Comparison of ENCODE assay signal across 9 cellular contexts in the genomic region with DNA sequence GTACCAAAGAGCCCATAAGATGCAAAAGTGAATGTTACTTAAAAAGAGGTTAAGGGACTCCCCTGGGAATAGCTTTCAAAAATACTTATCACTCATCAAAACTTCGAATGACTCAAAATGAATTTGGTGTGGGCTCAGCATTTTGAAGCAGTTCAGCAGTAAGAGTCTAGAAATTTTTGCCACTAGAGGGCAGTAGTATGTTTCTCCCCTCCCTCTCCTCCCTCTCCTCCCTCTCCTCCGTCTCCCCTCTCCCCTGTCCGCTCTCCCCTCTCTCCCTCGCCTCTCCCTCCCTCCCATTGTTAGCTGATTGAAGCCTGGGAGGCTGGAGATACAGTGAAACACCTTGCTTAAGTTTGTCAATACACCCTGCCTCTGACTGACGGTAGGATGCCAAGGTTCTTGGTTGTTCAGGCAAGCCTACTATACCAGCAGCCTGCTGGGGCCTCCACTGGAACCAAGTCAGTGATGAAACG.
A peak's percentile ranks its signal among the peaks of the same experiment; 100 is the strongest.
DNase-seq lines count a peak whose midpoint lies in the region; ATAC-seq and TF ChIP-seq lines count a peak whose summit lies in the region.
"Had no signal": no experiment of that assay in that cellular context is flagged by ENCODE, and none has a peak within 500 bp of the region (broad histone marks: within the 10 kb centered on the region; RNA-seq: fewer than 3 reads in every experiment).

No MANE protein-coding gene starts in this region.

- no peaks in the 10 kb centered on the region; the same call in 1 of the 2 replicates for H3K4me1 Mint-ChIP-seq in HFFc6 (ENCODE audit: low read depth)

- no peaks in the 10 kb centered on the region for H3K27me3 ChIP-seq in body of pancreas
- H3K27me3 ChIP-seq: BLaER1 had no signal

- H3K27me3 Mint-ChIP-seq in HFFc6 (ENCODE audit: insufficient read depth), result no peaks in the 10 kb centered on the region

- TF ChIP-seq POLR2A in body of pancreas (IDR thresholded peaks at IDR 0.05), result no peak

- ATAC-seq in SK-N-SH treated with all-trans-retinoic acid at 6 μM for 48 hours (peak; percentile 90), body of pancreas (peak; percentile 88)

- no peaks in the 10 kb centered on the region for H3K36me3 ChIP-seq in body of pancreas (replicated peaks in 1 of 2; ENCODE audit: insufficient read depth in 1 of 2, low read depth in 2 of 2)
- H3K36me3 ChIP-seq: BLaER1 had no signal

- TF ChIP-seq CTCF in HFFc6 (IDR thresholded peaks at IDR 0.05) (peak; percentile 88), body of pancreas (IDR thresholded peaks at IDR 0.05) (peak; percentile 60 to 94 (median 75))

- intact Hi-C loops in body of pancreas (cut with DNase I), result loop anchor here (5.0 to 10.0 kb wide), 2 partner anchors 70 to 222 kb away; a partner anchor contains a TSS

- no peak overlapping the region for H3K27ac Mint-ChIP-seq in HFFc6

- no peaks in the 10 kb centered on the region for H3K36me3 Mint-ChIP-seq in HFFc6 (ENCODE audit: low read depth)

- H3K4me3 ChIP-seq in body of pancreas, result no peak overlapping the region
- H3K4me3 ChIP-seq: BLaER1 had no signal

- WGBS in body of pancreas, 2 donors, result 4 to 9% methylated on average over 6 of the region's 6 CpGs

- no peak overlapping the region for H3K4me3 Mint-ChIP-seq in HFFc6

- H3K9me3 Mint-ChIP-seq in HFFc6, result no peaks in the 10 kb centered on the region

- H3K4me1 ChIP-seq in body of pancreas, result peaks cover 26% of the 10 kb centered on the region
- H3K4me1 ChIP-seq: BLaER1 had no signal

- DNase-seq in NCI-H2081 (lab: John Stamatoyannopoulos, UW) (peak; percentile 18 to 22), NCI-H2081 treated with DMSO at 0.1 percent for 48 hours (lab: John Stamatoyannopoulos, UW) (no peak), HFFc6 (peak; percentile 59), MV-4-11 (lab: John Stamatoyannopoulos, UW) (peak; percentile 52), body of pancreas (peak; percentile 61 to 81 (median 69)), iris pigment epithelial cell (ENCODE audit: low read depth) (peak; percentile 63)
- DNase-seq in stimulated activated CD4-positive, alpha-beta T cell treated with anti-CD3 and anti-CD28 coated beads, Interleukin-1b, Interleukin-23, amount 100 ng/mL, for 24 hours (ENCODE audit: low read depth in 4 of 4, low spot score in 1 of 4), result peak; percentile 4 to 25 (median 8)

- no peaks in the 10 kb centered on the region for H3K9me3 ChIP-seq in body of pancreas

- peak overlapping the region in 1 of 4 donors; percentile 52 for H3K27ac ChIP-seq in body of pancreas
- H3K27ac ChIP-seq: BLaER1 had no signal

TF ChIP-seq in SK-N-SH treated with all-trans-retinoic acid at 6 μM for 48 hours, 23 proteins besides CTCF, POLR2A, EP300 and RAD21:
- no peak for TF ChIP-seq SNAI2 (CRISPR knock-in tag; IDR thresholded peaks at IDR 0.05)
- TF ChIP-seq ZNF70 (CRISPR knock-in tag; IDR thresholded peaks at IDR 0.05), result no peak
- TF ChIP-seq, protein P1, sequence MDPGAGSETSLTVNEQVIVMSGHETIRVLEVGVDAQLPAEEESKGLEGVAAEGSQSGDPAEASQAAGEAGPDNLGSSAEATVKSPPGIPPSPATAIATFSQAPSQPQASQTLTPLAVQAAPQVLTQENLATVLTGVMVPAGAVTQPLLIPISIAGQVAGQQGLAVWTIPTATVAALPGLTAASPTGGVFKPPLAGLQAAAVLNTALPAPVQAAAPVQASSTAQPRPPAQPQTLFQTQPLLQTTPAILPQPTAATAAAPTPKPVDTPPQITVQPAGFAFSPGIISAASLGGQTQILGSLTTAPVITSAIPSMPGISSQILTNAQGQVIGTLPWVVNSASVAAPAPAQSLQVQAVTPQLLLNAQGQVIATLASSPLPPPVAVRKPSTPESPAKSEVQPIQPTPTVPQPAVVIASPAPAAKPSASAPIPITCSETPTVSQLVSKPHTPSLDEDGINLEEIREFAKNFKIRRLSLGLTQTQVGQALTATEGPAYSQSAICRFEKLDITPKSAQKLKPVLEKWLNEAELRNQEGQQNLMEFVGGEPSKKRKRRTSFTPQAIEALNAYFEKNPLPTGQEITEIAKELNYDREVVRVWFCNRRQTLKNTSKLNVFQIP (CRISPR knock-in tag; IDR thresholded peaks at IDR 0.05; ENCODE audit: borderline replicate concordance, low read depth), result no peak
- TF ChIP-seq ZNF8 (CRISPR knock-in tag; IDR thresholded peaks at IDR 0.05), result no peak
